ENCODE assay signal across 8 cellular contexts in genomic region chr2:73823916-73824523, GRCh38. TPM values are rescaled to one million over a fixed set of nuclear protein-coding genes. Genes with fewer than 3 reads are reported as not detected.
DNase-seq lines count a peak whose midpoint lies in the region; ATAC-seq and TF ChIP-seq lines count a peak whose summit lies in the region.

No MANE protein-coding gene starts in this region.

- H3K4me3 ChIP-seq in DND-41 (ENCODE audit: low read depth in 1 of 2, low read length in 2 of 2) (no peak overlapping the region), left lung (no peak overlapping the region), vagina (no peak overlapping the region)

- no peak overlapping the region for H3K4me3 Mint-ChIP-seq in activated CD4-positive, alpha-beta memory T cell treated with anti-CD3 and anti-CD28 coated beads for 36 hours

- intact Hi-C loops in left lung (cut with DNase I) = no loop called here
- intact Hi-C loops in vagina (cut with DNase I) = loop anchor here (10.0 kb wide), 2 partner anchors 321 to 511 kb away; partner anchors contain the start of gene BOLA3
- intact Hi-C loops in activated CD4-positive, alpha-beta memory T cell treated with anti-CD3 and anti-CD28 coated beads for 36 hours (cut with micrococcal nuclease) = loop anchor here (10.0 kb wide), 2 partner anchors 511 to 571 kb away; no protein-coding TSS in a partner anchor

- DNase-seq in DND-41 (peak; percentile 38), NOMO-1 treated with DMSO at 0.1 percent for 48 hours (lab: John Stamatoyannopoulos, UW; ENCODE audit: unreplicated experiment) (peak; percentile 74), brain pericyte (ENCODE audit: low read depth, low spot score) (peak; percentile 47), left lung (no peak), vagina (ENCODE audit: extremely low spot score in 2 of 2) (no peak)
- DNase-seq in activated CD4-positive, alpha-beta memory T cell treated with anti-CD3 and anti-CD28 coated beads for 36 hours = no peak

- H3K4me1 ChIP-seq in DND-41 (ENCODE audit: insufficient read depth, low read length) (peaks cover 12% of the 10 kb centered on the region), left lung (peaks cover 4 to 7% of the 10 kb centered on the region in 2 donors), vagina (peaks cover 8% of the 10 kb centered on the region)

- H2AFZ ChIP-seq in DND-41 (ENCODE audit: low read depth, low read length) = no peak overlapping the region

- no peaks in the 10 kb centered on the region for H4K20me1 ChIP-seq in DND-41 (ENCODE audit: insufficient read depth, low read length)

- TF ChIP-seq CTCF in DND-41 (IDR thresholded peaks at IDR 0.05; ENCODE audit: borderline replicate concordance, extremely low read depth, low read length, poor library complexity, severe bottlenecking) = peak; percentile 90
- TF ChIP-seq CTCF in left lung (IDR thresholded peaks at IDR 0.05) = peak; percentile 78 to 79
- TF ChIP-seq CTCF in vagina (IDR thresholded peaks at IDR 0.05) = peak; percentile 77 to 81 (median 78)

- no peaks in the 10 kb centered on the region for H3K9me3 ChIP-seq in DND-41 (ENCODE audit: insufficient read depth, low read length, severe bottlenecking)
- no peaks in the 10 kb centered on the region for H3K9me3 ChIP-seq in left lung
- H3K9me3 ChIP-seq in vagina = no peaks in the 10 kb centered on the region

- H3K9me3 Mint-ChIP-seq in activated CD4-positive, alpha-beta memory T cell treated with anti-CD3 and anti-CD28 coated beads for 36 hours = no peaks in the 10 kb centered on the region

- no peak for TF ChIP-seq POLR2A in vagina (IDR thresholded peaks at IDR 0.05)

- POLR2A ChIA-PET in activated CD4-positive, alpha-beta memory T cell treated with anti-CD3 and anti-CD28 coated beads for 36 hours (lab: Charles Lee) = interaction anchor here (0.6 kb wide), 1 partner anchor 155 kb away, joined by 3 read pairs; no protein-coding TSS in a partner anchor

- H3K36me3 ChIP-seq in DND-41 (ENCODE audit: insufficient read depth, low read length) = no peaks in the 10 kb centered on the region
- no peaks in the 10 kb centered on the region for H3K36me3 ChIP-seq in left lung
- H3K36me3 ChIP-seq in vagina = no peaks in the 10 kb centered on the region

- H3K27ac ChIP-seq in DND-41 (ENCODE audit: low read length) (no peak overlapping the region), left lung (no peak overlapping the region), vagina (no peak overlapping the region)

- H3K4me1 Mint-ChIP-seq in activated CD4-positive, alpha-beta memory T cell treated with anti-CD3 and anti-CD28 coated beads for 36 hours (ENCODE audit: low read depth) = peaks cover 38% of the 10 kb centered on the region

- 0 out of 3 replicates have a peak, but pooled peaks have one; percentile 38 for ATAC-seq in DND-41 (ENCODE audit: insufficient read depth, low read depth)
- peak; percentile 55 for ATAC-seq in left lung
- ATAC-seq in GM19035 (IDR thresholded peaks at IDR 0.05; ENCODE audit: unreplicated experiment) = no peak

- TF ChIP-seq EP300 in Ishikawa (IDR thresholded peaks at IDR 0.05; ENCODE audit: borderline replicate concordance) = no peak

- no peak overlapping the region for H3K9ac ChIP-seq in DND-41 (ENCODE audit: low read depth, low read length)

- H3K27me3 ChIP-seq in DND-41 (ENCODE audit: insufficient read depth, low read length, poor library complexity) = no peaks in the 10 kb centered on the region
- H3K27me3 ChIP-seq in left lung = peaks cover 0 to 7% of the 10 kb centered on the region in 2 donors
- H3K27me3 ChIP-seq in vagina = no peaks in the 10 kb centered on the region

- peaks cover 2% of the 10 kb centered on the region for H3K27me3 Mint-ChIP-seq in activated CD4-positive, alpha-beta memory T cell treated with anti-CD3 and anti-CD28 coated beads for 36 hours

- peaks cover 13% of the 10 kb centered on the region for H3K79me2 ChIP-seq in DND-41 (ENCODE audit: insufficient read depth, low read length)

- no peak overlapping the region for H3K4me2 ChIP-seq in DND-41 (ENCODE audit: insufficient read depth, low read length)

- peak; percentile 91 for TF ChIP-seq RAD21 in Ishikawa (IDR thresholded peaks at IDR 0.05; ENCODE audit: low read depth)

- CTCF ChIA-PET in activated CD4-positive, alpha-beta memory T cell treated with anti-CD3 and anti-CD28 coated beads for 36 hours (lab: Charles Lee) = interaction anchor here (0.6 to 5.6 kb wide), 50 partner anchors 8 to 629 kb away, joined by 3 to 100 read pairs (median 4); partner anchors contain the start of genes BOLA3, MOB1A and TPRKB

- no peak overlapping the region for H3K27ac Mint-ChIP-seq in activated CD4-positive, alpha-beta memory T cell treated with anti-CD3 and anti-CD28 coated beads for 36 hours

- peaks cover 2% of the 10 kb centered on the region for H3K36me3 Mint-ChIP-seq in activated CD4-positive, alpha-beta memory T cell treated with anti-CD3 and anti-CD28 coated beads for 36 hours

TF ChIP-seq in Ishikawa, 13 proteins besides CTCF, POLR2A, EP300 and RAD21:
- no peak for TF ChIP-seq ZBTB7A (IDR thresholded peaks at IDR 0.05; ENCODE audit: low read depth)
- no peak for TF ChIP-seq CEBPB (IDR thresholded peaks at IDR 0.05)
- TF ChIP-seq REST (IDR thresholded peaks at IDR 0.05; ENCODE audit: low read depth) = no peak
- no peak for TF ChIP-seq CREB1 (IDR thresholded peaks at IDR 0.05; ENCODE audit: low read depth)
- TF ChIP-seq TCF12 (IDR thresholded peaks at IDR 0.05; ENCODE audit: low read depth) = no peak
- no peak for TF ChIP-seq FOXM1 (IDR thresholded peaks at IDR 0.05; ENCODE audit: borderline replicate concordance, low read depth)
- no peak for TF ChIP-seq TAF1 (IDR thresholded peaks at IDR 0.05; ENCODE audit: low read depth)

RNA-seq across cellular contexts. Expression of gene STAMBP, which starts 4.7 kb away (rescaled TPM):
- total RNA-seq in left lung = 10 to 100 TPM; 32.6 to 40.5 TPM
- total RNA-seq in vagina = 30.4 TPM
- total RNA-seq in activated CD4-positive, alpha-beta memory T cell treated with anti-CD3 and anti-CD28 coated beads for 36 hours = 10 to 100 TPM; 79.9 to 85.3 TPM

RNA-seq across cellular contexts. Expression of gene C2orf78, which starts 40.0 kb away (rescaled TPM):
- total RNA-seq in left lung (not detected), vagina (not detected)
- not detected for total RNA-seq in activated CD4-positive, alpha-beta memory T cell treated with anti-CD3 and anti-CD28 coated beads for 36 hours

RNA-seq across cellular contexts. Expression of gene DUSP11, which starts 44.1 kb away (rescaled TPM):
- total RNA-seq in left lung = 10 to 100 TPM; 16.6 to 17.1 TPM
- 36.3 TPM for total RNA-seq in vagina
- total RNA-seq in activated CD4-positive, alpha-beta memory T cell treated with anti-CD3 and anti-CD28 coated beads for 36 hours = 10 to 100 TPM; 28.0 to 28.5 TPM

Comparison
In these comparisons a context has a peak if more than half of its experiments do, and no peak if none do; other contexts are left out.
1. DNase-seq: peak in DND-41 (single experiment), NOMO-1 treated with DMSO at 0.1 percent for 48 hours (single experiment) and brain pericyte (single experiment); none in left lung (0 of 2), vagina (0 of 2) and activated CD4-positive, alpha-beta memory T cell treated with anti-CD3 and anti-CD28 coated beads for 36 hours (single experiment).
2. intact Hi-C loops: an anchor here in vagina (10.0 kb wide) and activated CD4-positive, alpha-beta memory T cell treated with anti-CD3 and anti-CD28 coated beads for 36 hours (10.0 kb wide); none called in left lung.
3. Peak in every context shown above with its lines, with median percentiles within 50 percentile points of each other: CTCF ChIP-seq.